In the genomic region with DNA sequence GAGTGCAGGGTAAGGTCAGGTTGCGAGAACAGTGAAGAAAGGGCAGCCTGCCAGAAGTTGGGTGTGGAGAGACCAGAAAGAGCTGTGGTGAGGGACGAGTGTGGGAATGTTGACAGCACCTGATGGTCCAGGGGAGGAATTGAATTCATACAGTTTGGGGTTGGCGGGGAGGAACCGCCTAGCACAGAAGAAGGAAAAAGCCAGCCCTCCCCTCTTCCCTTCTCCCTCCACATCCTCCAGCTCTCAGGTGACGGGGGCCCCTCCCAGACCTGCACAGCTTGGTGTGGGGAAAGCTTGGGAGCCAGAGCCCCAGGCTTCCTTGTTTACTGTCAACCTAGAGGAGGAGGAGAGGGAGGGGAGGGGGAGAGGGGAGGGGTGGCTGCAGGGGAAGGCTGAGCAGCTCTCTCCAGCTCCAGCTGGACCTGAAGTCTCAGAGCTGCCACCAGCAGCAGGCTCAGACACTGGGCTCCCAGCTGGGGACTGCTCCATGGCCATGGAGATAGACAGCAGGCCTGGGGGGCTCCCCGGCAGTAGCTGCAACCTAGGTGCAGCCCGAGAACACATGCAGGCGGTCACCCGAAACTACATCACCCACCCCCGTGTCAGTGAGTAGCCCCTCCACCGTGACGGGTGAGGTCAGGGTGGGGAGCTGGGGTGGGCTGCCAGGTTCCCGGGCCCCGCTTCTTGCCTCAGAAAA, we compare ENCODE assay signal across 17 cellular contexts. TPM values are rescaled to one million over a fixed set of nuclear protein-coding genes. Genes with fewer than 3 reads are reported as not detected.
DNase-seq lines count a peak whose midpoint lies in the region; ATAC-seq, FAIRE-seq and TF ChIP-seq lines count a peak whose summit lies in the region.
"Had no signal": no experiment of that assay in that cellular context is flagged by ENCODE, and none has a peak within 500 bp of the region (broad histone marks: within the 10 kb centered on the region; RNA-seq: fewer than 3 reads in every experiment).

A gene (plus strand): TSS at position 433 of the 697 bp plus-strand sequence. CDS start 55 bp downstream, at position 488.

- peak within 1 kb of the TSS; percentile 68 for H3K27ac Mint-ChIP-seq in type B pancreatic cell

- H3K27ac ChIP-seq in kidney (ENCODE audit: low read depth in 2 of 2, low read length in 2 of 2) (peak within 1 kb of the TSS; percentile 63 to 85), caudate nucleus (ENCODE audit: low read depth, low read length) (no peak within 1 kb of the TSS)
- H3K27ac ChIP-seq: heart right ventricle, right atrium auricular region, SJSA1, thoracic aorta had no signal

- H3K4me3 Mint-ChIP-seq in type B pancreatic cell: peak within 1 kb of the TSS; percentile 72

- intact Hi-C loops in kidney (cut with DNase I): no loop called here

- DNase-seq in SHP77 (lab: John Stamatoyannopoulos, UW): peak; percentile 22 to 42
- DNase-seq in SHP77 treated with DMSO at 0.1 percent for 48 hours (lab: John Stamatoyannopoulos, UW): no peak
- peak; percentile 79 for DNase-seq in NCI-H510A (lab: John Stamatoyannopoulos, UW)
- DNase-seq in kidney: no peak
- peak; percentile 64 for DNase-seq in type B pancreatic cell (ENCODE audit: extremely low spot score, unreplicated experiment)
- DNase-seq in caudate nucleus (lab: John Stamatoyannopoulos, UW): no peak
- DNase-seq in NCI-H226: no peak
- DNase-seq: heart right ventricle, midbrain, NCI-H1105 had no signal

- H3K36me3 Mint-ChIP-seq in type B pancreatic cell: no peaks in the 10 kb centered on the region
- H3K36me3 Mint-ChIP-seq: brain had no signal

- peaks cover 12% of the 10 kb centered on the region for H3K4me1 Mint-ChIP-seq in type B pancreatic cell (ENCODE audit: unreplicated experiment)

- ATAC-seq in GM18519 (IDR thresholded peaks at IDR 0.05; ENCODE audit: low FRiP score, unreplicated experiment): no peak
- ATAC-seq: heart right ventricle had no signal

- H3K4me1 ChIP-seq in kidney (ENCODE audit: control insufficient read depth in 1 of 2, insufficient read depth in 1 of 2, low read depth in 1 of 2, low read length in 2 of 2): peaks cover 0 to 4% of the 10 kb centered on the region in 2 donors
- H3K4me1 ChIP-seq: heart right ventricle, right atrium auricular region, SJSA1 had no signal

- no peaks in the 10 kb centered on the region for H3K9me3 Mint-ChIP-seq in type B pancreatic cell

- H3K27me3 Mint-ChIP-seq in type B pancreatic cell: peaks cover 19% of the 10 kb centered on the region
- H3K27me3 Mint-ChIP-seq: brain had no signal

- no peaks in the 10 kb centered on the region for H3K36me3 ChIP-seq in kidney (ENCODE audit: control insufficient read depth in 1 of 2, insufficient read depth in 2 of 2, low read length in 2 of 2)
- H3K36me3 ChIP-seq: heart right ventricle, right atrium auricular region, SJSA1, thoracic aorta had no signal

- no peak for FAIRE-seq in kidney (lab: Jason Lieb, UNC)
- FAIRE-seq: endothelial cell of umbilical vein had no signal

- no peak for TF ChIP-seq CTCF in kidney (IDR thresholded peaks at IDR 0.05; ENCODE audit: borderline replicate concordance, extremely low read depth, insufficient read depth)
- no peak for TF ChIP-seq CTCF in type B pancreatic cell (conservative IDR thresholded peaks at IDR 0.05)

- H3K9me3 ChIP-seq in kidney (ENCODE audit: control insufficient read depth in 1 of 2, low read length in 2 of 2): no peaks in the 10 kb centered on the region
- H3K9me3 ChIP-seq: heart right ventricle, right atrium auricular region, SJSA1, thoracic aorta had no signal

- H3K9ac ChIP-seq in kidney (ENCODE audit: low read length in 2 of 2): peak within 1 kb of the TSS; percentile 5 to 37

- H3K4me3 ChIP-seq in kidney (ENCODE audit: low read length in 2 of 2): peak within 1 kb of the TSS; percentile 56 to 68
- H3K4me3 ChIP-seq: heart right ventricle, right atrium auricular region, SJSA1, thoracic aorta had no signal

RNA-seq across cellular contexts. Expression of the gene that starts here (rescaled TPM):
- total RNA-seq in kidney: 37.9 TPM
- 400 TPM for polyA plus RNA-seq in kidney (ENCODE audit: insufficient read depth, low read depth, low replicate concordance)
- 6.3 and 8.6 TPM in 2 replicates for total RNA-seq in type B pancreatic cell (ENCODE audit: low replicate concordance)
- total RNA-seq: HT1080, right atrium auricular region, SJSA1 had no signal
- polyA plus RNA-seq: endothelial cell of umbilical vein had no signal

Comparison
In these comparisons a context has a peak if more than half of its experiments do, and no peak if none do; other contexts are left out.
1. DNase-seq: peak in SHP77 (2 of 2), NCI-H510A (single experiment) and type B pancreatic cell (single experiment); none in SHP77 treated with DMSO at 0.1 percent for 48 hours (single experiment), kidney (single experiment), caudate nucleus (0 of 61) and NCI-H226 (single experiment).